ENCODE assay signal across 1 cellular context in the genomic region with DNA sequence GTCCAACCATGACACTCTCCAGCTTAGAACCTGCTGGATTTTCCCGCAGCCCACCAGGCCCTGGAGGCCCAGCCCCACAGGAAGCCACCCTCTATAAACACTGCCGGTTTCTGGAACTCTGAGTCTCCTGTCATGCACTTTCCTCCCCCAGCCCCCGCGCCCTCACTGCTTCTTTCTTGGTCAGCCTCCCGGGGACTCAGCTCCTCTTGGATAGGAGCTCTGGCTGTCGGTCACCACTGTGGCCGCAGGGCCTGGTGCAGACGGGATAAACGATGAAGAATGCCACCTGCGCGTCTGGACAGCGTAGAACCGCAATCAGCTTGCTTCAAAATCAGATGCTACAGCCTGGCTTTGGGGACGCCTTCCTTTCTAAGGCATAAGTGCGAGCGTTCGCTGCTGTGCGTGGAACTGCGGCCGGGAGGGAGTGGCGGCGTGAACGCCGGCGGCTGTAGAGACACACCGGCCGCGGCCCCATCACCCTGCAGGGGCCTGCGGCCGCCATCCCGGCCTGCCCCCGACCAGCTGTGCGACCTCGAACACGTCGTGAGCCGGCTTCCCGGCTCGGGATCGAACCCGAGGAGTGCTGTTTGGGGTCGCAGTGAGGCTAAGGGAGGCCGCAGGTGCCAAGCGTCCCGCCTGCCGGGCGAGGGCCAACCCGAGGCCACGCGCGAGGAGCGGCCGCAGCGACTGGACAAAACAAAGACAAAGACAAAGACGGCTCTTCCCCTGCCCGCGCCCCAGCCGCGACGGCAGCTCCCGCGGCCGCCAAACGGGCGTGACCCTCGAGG.
TF ChIP-seq lines count a peak whose summit lies in the region.

No MANE protein-coding gene starts in this region.

TF ChIP-seq in K562, 482 proteins besides CTCF, POLR2A, EP300 and RAD21 (continued from another document):
- TF ChIP-seq, protein P1, sequence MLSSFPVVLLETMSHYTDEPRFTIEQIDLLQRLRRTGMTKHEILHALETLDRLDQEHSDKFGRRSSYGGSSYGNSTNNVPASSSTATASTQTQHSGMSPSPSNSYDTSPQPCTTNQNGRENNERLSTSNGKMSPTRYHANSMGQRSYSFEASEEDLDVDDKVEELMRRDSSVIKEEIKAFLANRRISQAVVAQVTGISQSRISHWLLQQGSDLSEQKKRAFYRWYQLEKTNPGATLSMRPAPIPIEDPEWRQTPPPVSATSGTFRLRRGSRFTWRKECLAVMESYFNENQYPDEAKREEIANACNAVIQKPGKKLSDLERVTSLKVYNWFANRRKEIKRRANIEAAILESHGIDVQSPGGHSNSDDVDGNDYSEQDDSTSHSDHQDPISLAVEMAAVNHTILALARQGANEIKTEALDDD (IDR thresholded peaks at IDR 0.05) = peak; percentile 0; the same call in 1 of the 2 replicates
- TF ChIP-seq PHB (CRISPR knock-in tag; IDR thresholded peaks at IDR 0.05) (peak; percentile 75; the same call in 1 of the 2 replicates), MBD2 (IDR thresholded peaks at IDR 0.05; ENCODE audit: borderline replicate concordance, low read depth) (no peak), HMG20A (CRISPR knock-in tag; conservative IDR thresholded peaks at IDR 0.05) (no peak), ID3 (CRISPR knock-in tag; IDR thresholded peaks at IDR 0.05) (no peak), ID3 (tag; IDR thresholded peaks at IDR 0.05) (peak; percentile 20; the same call in 1 of the 2 replicates), RBM22 (IDR thresholded peaks at IDR 0.05; ENCODE audit: low read depth, low read length, poor library complexity, severe bottlenecking) (peak; percentile 47), ZNF511 (CRISPR knock-in tag; IDR thresholded peaks at IDR 0.05) (0 out of 2 replicates have a peak, but pooled peaks have one; percentile 46), ETS1 (conservative IDR thresholded peaks at IDR 0.05; ENCODE audit: control insufficient read depth, low read depth, low read length) (0 out of 2 replicates have a peak, but pooled peaks have one; percentile 36), CBFA2T3 (IDR thresholded peaks at IDR 0.05) (0 out of 2 replicates have a peak, but pooled peaks have one; percentile 8), HNRNPLL (IDR thresholded peaks at IDR 0.05; ENCODE audit: low read depth, low read length, poor library complexity, severe bottlenecking) (peak; percentile 91), PKNOX1 (IDR thresholded peaks at IDR 0.05) (peak; percentile 85), SMAD3 (CRISPR knock-in tag; conservative IDR thresholded peaks at IDR 0.05) (no peak), SMAD4 (CRISPR knock-in tag; conservative IDR thresholded peaks at IDR 0.05) (peak; percentile 45; the same call in 1 of the 2 replicates), RBM15 (IDR thresholded peaks at IDR 0.05; ENCODE audit: insufficient read depth, low read length) (no peak), CCNT2 (IDR thresholded peaks at IDR 0.05; ENCODE audit: borderline replicate concordance, extremely low read depth, insufficient read length, low read depth, low read length) (peak; percentile 53), ZC3H4 (CRISPR knock-in tag; IDR thresholded peaks at IDR 0.05; ENCODE audit: borderline replicate concordance) (peak; percentile 74), SAFB (IDR thresholded peaks at IDR 0.05; ENCODE audit: borderline replicate concordance, low read depth, low read length) (0 out of 2 replicates have a peak, but pooled peaks have one; percentile 15), USF2 (CRISPR knock-in tag; IDR thresholded peaks at IDR 0.05) (0 out of 2 replicates have a peak, but pooled peaks have one; percentile 7), BRCA1 (IDR thresholded peaks at IDR 0.05) (no peak), BRCA1 (CRISPR knock-in tag; IDR thresholded peaks at IDR 0.05) (peak; percentile 96; the same call in 1 of the 2 replicates), NCOA6 (IDR thresholded peaks at IDR 0.05) (peak; percentile 51; the same call in 1 of the 2 replicates)
- TF ChIP-seq, protein P2, sequence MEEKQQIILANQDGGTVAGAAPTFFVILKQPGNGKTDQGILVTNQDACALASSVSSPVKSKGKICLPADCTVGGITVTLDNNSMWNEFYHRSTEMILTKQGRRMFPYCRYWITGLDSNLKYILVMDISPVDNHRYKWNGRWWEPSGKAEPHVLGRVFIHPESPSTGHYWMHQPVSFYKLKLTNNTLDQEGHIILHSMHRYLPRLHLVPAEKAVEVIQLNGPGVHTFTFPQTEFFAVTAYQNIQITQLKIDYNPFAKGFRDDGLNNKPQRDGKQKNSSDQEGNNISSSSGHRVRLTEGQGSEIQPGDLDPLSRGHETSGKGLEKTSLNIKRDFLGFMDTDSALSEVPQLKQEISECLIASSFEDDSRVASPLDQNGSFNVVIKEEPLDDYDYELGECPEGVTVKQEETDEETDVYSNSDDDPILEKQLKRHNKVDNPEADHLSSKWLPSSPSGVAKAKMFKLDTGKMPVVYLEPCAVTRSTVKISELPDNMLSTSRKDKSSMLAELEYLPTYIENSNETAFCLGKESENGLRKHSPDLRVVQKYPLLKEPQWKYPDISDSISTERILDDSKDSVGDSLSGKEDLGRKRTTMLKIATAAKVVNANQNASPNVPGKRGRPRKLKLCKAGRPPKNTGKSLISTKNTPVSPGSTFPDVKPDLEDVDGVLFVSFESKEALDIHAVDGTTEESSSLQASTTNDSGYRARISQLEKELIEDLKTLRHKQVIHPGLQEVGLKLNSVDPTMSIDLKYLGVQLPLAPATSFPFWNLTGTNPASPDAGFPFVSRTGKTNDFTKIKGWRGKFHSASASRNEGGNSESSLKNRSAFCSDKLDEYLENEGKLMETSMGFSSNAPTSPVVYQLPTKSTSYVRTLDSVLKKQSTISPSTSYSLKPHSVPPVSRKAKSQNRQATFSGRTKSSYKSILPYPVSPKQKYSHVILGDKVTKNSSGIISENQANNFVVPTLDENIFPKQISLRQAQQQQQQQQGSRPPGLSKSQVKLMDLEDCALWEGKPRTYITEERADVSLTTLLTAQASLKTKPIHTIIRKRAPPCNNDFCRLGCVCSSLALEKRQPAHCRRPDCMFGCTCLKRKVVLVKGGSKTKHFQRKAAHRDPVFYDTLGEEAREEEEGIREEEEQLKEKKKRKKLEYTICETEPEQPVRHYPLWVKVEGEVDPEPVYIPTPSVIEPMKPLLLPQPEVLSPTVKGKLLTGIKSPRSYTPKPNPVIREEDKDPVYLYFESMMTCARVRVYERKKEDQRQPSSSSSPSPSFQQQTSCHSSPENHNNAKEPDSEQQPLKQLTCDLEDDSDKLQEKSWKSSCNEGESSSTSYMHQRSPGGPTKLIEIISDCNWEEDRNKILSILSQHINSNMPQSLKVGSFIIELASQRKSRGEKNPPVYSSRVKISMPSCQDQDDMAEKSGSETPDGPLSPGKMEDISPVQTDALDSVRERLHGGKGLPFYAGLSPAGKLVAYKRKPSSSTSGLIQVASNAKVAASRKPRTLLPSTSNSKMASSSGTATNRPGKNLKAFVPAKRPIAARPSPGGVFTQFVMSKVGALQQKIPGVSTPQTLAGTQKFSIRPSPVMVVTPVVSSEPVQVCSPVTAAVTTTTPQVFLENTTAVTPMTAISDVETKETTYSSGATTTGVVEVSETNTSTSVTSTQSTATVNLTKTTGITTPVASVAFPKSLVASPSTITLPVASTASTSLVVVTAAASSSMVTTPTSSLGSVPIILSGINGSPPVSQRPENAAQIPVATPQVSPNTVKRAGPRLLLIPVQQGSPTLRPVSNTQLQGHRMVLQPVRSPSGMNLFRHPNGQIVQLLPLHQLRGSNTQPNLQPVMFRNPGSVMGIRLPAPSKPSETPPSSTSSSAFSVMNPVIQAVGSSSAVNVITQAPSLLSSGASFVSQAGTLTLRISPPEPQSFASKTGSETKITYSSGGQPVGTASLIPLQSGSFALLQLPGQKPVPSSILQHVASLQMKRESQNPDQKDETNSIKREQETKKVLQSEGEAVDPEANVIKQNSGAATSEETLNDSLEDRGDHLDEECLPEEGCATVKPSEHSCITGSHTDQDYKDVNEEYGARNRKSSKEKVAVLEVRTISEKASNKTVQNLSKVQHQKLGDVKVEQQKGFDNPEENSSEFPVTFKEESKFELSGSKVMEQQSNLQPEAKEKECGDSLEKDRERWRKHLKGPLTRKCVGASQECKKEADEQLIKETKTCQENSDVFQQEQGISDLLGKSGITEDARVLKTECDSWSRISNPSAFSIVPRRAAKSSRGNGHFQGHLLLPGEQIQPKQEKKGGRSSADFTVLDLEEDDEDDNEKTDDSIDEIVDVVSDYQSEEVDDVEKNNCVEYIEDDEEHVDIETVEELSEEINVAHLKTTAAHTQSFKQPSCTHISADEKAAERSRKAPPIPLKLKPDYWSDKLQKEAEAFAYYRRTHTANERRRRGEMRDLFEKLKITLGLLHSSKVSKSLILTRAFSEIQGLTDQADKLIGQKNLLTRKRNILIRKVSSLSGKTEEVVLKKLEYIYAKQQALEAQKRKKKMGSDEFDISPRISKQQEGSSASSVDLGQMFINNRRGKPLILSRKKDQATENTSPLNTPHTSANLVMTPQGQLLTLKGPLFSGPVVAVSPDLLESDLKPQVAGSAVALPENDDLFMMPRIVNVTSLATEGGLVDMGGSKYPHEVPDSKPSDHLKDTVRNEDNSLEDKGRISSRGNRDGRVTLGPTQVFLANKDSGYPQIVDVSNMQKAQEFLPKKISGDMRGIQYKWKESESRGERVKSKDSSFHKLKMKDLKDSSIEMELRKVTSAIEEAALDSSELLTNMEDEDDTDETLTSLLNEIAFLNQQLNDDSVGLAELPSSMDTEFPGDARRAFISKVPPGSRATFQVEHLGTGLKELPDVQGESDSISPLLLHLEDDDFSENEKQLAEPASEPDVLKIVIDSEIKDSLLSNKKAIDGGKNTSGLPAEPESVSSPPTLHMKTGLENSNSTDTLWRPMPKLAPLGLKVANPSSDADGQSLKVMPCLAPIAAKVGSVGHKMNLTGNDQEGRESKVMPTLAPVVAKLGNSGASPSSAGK (IDR thresholded peaks at IDR 0.05) = 0 out of 2 replicates have a peak, but pooled peaks have one; percentile 24
- TF ChIP-seq, protein P3, sequence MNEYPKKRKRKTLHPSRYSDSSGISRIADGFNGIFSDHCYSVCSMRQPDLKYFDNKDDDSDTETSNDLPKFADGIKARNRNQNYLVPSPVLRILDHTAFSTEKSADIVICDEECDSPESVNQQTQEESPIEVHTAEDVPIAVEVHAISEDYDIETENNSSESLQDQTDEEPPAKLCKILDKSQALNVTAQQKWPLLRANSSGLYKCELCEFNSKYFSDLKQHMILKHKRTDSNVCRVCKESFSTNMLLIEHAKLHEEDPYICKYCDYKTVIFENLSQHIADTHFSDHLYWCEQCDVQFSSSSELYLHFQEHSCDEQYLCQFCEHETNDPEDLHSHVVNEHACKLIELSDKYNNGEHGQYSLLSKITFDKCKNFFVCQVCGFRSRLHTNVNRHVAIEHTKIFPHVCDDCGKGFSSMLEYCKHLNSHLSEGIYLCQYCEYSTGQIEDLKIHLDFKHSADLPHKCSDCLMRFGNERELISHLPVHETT (CRISPR knock-in tag; conservative IDR thresholded peaks at IDR 0.05 in 1 of 2, IDR thresholded peaks at IDR 0.05 in 1 of 2) = peak in 1 of 2 experiments; percentile 4; a peak in 1 of 4 replicates
